In genomic region chr13:44237276-44237767, GRCh38 we compare ENCODE assay signal across 8 cellular contexts.
DNase-seq lines count a peak whose midpoint lies in the region; ATAC-seq, FAIRE-seq and TF ChIP-seq lines count a peak whose summit lies in the region.

No MANE protein-coding gene starts in this region.

- DNase-seq in GM12892 (ENCODE audit: insufficient read length) (peak; percentile 29), SW480 (ENCODE audit: low spot score) (peak; percentile 36), fibroblast of mammary gland (ENCODE audit: low read depth) (peak; percentile 99), osteocyte (ENCODE audit: extremely low spot score, unreplicated experiment) (no peak), NCI-H1092 treated with DMSO at 0.1 percent for 48 hours (lab: John Stamatoyannopoulos, UW) (no peak), SHP77 (lab: John Stamatoyannopoulos, UW) (no peak)

- no peaks in the 10 kb centered on the region for H3K27me3 Mint-ChIP-seq in osteocyte (ENCODE audit: unreplicated experiment)

- peak; percentile 87 for FAIRE-seq in GM12892 (lab: Jason Lieb, UNC)

- peak overlapping the region; percentile 86 for H3K27ac Mint-ChIP-seq in osteocyte (ENCODE audit: unreplicated experiment)

- H3K4me3 ChIP-seq in fibroblast of mammary gland (ENCODE audit: control insufficient read depth, low read depth, low read length): no peak overlapping the region

- no peak overlapping the region for H3K4me3 Mint-ChIP-seq in osteocyte (ENCODE audit: unreplicated experiment)

- H3K36me3 Mint-ChIP-seq in osteocyte (ENCODE audit: unreplicated experiment): no peaks in the 10 kb centered on the region

- TF ChIP-seq CTCF in fibroblast of mammary gland (conservative IDR thresholded peaks at IDR 0.05; ENCODE audit: control insufficient read depth, insufficient read depth, low read depth, low read length) (no peak), osteocyte (IDR thresholded peaks at IDR 0.05) (no peak)

- peaks cover 31% of the 10 kb centered on the region for H3K4me1 Mint-ChIP-seq in osteocyte (ENCODE audit: unreplicated experiment)

- no peaks in the 10 kb centered on the region for H3K9me3 Mint-ChIP-seq in osteocyte (ENCODE audit: unreplicated experiment)

- TF ChIP-seq POLR2A in GM12892 (IDR thresholded peaks at IDR 0.05; ENCODE audit: low read depth, low read length): no peak

- ATAC-seq in HG02588 (IDR thresholded peaks at IDR 0.05; ENCODE audit: unreplicated experiment) (peak; percentile 75), GM21528 (IDR thresholded peaks at IDR 0.05; ENCODE audit: low FRiP score, unreplicated experiment) (no peak)

Comparison
In these comparisons a context has a peak if more than half of its experiments do, and no peak if none do; other contexts are left out.
1. DNase-seq: peak in GM12892 (single experiment), SW480 (single experiment) and fibroblast of mammary gland (single experiment); none in osteocyte (single experiment), NCI-H1092 treated with DMSO at 0.1 percent for 48 hours (single experiment) and SHP77 (0 of 2).